In the genomic region with DNA sequence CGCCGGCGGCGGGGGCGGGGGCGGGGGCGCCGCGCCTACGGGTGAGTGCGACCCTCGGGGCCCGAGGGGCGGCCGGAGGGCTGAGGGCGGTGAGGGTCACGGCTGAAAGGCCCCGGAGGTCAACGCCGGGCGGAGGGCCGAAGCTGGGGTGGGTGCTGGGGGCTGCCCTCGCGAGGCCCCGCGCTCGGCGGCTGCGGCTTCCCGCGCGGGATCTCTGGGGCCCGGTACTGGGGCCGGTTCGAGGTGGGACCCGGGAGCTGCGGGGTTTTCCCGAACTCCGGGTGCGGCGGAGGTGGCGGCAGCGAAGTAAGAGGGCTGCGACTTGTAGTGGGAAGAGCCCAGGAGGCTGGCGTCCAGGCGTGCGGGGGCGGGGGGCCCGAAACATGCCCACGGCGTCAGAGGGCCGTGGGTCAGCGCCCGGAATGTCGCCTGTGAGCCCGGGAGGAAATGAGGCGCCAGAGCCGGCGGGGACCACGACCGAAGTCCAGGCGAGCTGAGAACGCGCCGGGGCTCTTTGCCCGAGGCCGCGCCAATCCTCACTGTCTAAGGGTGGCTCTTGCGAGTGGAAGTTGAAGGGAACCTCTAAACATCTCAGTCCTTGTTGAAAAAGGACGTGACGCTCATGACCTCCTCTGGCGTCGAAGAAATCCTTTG, we compare ENCODE assay signal across 1 cellular context.
TF ChIP-seq lines count a peak whose summit lies in the region.

No MANE protein-coding gene starts in this region.

TF ChIP-seq in HepG2, 621 proteins besides CTCF, POLR2A, EP300 and RAD21 (continued from another document and continues in another):
- TF ChIP-seq, protein P1, sequence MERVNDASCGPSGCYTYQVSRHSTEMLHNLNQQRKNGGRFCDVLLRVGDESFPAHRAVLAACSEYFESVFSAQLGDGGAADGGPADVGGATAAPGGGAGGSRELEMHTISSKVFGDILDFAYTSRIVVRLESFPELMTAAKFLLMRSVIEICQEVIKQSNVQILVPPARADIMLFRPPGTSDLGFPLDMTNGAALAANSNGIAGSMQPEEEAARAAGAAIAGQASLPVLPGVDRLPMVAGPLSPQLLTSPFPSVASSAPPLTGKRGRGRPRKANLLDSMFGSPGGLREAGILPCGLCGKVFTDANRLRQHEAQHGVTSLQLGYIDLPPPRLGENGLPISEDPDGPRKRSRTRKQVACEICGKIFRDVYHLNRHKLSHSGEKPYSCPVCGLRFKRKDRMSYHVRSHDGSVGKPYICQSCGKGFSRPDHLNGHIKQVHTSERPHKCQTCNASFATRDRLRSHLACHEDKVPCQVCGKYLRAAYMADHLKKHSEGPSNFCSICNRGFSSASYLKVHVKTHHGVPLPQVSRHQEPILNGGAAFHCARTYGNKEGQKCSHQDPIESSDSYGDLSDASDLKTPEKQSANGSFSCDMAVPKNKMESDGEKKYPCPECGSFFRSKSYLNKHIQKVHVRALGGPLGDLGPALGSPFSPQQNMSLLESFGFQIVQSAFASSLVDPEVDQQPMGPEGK (CRISPR knock-in tag; IDR thresholded peaks at IDR 0.05), result 0 out of 2 replicates have a peak, but pooled peaks have one; percentile 18
- TF ChIP-seq WIZ (CRISPR knock-in tag; IDR thresholded peaks at IDR 0.05) (no peak), ZNF567 (CRISPR knock-in tag; IDR thresholded peaks at IDR 0.05; ENCODE audit: borderline replicate concordance) (no peak), KLF13 (CRISPR knock-in tag; IDR thresholded peaks at IDR 0.05) (no peak), ZNF672 (CRISPR knock-in tag; IDR thresholded peaks at IDR 0.05) (no peak), POGZ (CRISPR knock-in tag; IDR thresholded peaks at IDR 0.05) (no peak), NONO (IDR thresholded peaks at IDR 0.05) (no peak), NONO (CRISPR knock-in tag; conservative IDR thresholded peaks at IDR 0.05) (no peak), PHF20 (CRISPR knock-in tag; IDR thresholded peaks at IDR 0.05) (0 out of 2 replicates have a peak, but pooled peaks have one; percentile 8), SNRNP70 (IDR thresholded peaks at IDR 0.05; ENCODE audit: low read depth, low read length) (no peak), JDP2 (CRISPR knock-in tag; IDR thresholded peaks at IDR 0.05; ENCODE audit: borderline replicate concordance) (no peak), HDAC2 (CRISPR knock-in tag; IDR thresholded peaks at IDR 0.05) (no peak), ZNF143 (CRISPR knock-in tag; IDR thresholded peaks at IDR 0.05) (no peak), CHD2 (IDR thresholded peaks at IDR 0.05; ENCODE audit: low read depth, low read length) (no peak), ZNF343 (CRISPR knock-in tag; IDR thresholded peaks at IDR 0.05) (no peak), NFRKB (IDR thresholded peaks at IDR 0.05) (no peak), SP5 (CRISPR knock-in tag; IDR thresholded peaks at IDR 0.05; ENCODE audit: borderline replicate concordance, low read depth) (no peak), HNRNPH1 (optimal IDR thresholded peaks at IDR 0.05; ENCODE audit: low read depth, low read length) (no peak), HNF4G (IDR thresholded peaks at IDR 0.05; ENCODE audit: borderline replicate concordance, low read depth, low read length) (0 out of 2 replicates have a peak, but pooled peaks have one; percentile 12), HNF4G (CRISPR knock-in tag; IDR thresholded peaks at IDR 0.05; ENCODE audit: borderline replicate concordance, low read depth) (no peak), FIP1L1 (IDR thresholded peaks at IDR 0.05; ENCODE audit: borderline replicate concordance, insufficient read depth, low read depth, low read length) (no peak), ZMYM2 (CRISPR knock-in tag; IDR thresholded peaks at IDR 0.05) (no peak), SUZ12 (IDR thresholded peaks at IDR 0.05; ENCODE audit: low read depth, low read length) (no peak), ZNF788 (CRISPR knock-in tag; IDR thresholded peaks at IDR 0.05; ENCODE audit: borderline replicate concordance) (no peak), ZSCAN31 (CRISPR knock-in tag; IDR thresholded peaks at IDR 0.05; ENCODE audit: low read depth) (no peak), SYNCRIP (IDR thresholded peaks at IDR 0.05; ENCODE audit: insufficient read depth, low read depth, low read length) (no peak), MXD4 (CRISPR knock-in tag; IDR thresholded peaks at IDR 0.05) (no peak), ZKSCAN8 (CRISPR knock-in tag; IDR thresholded peaks at IDR 0.05; ENCODE audit: borderline replicate concordance) (no peak), IKZF4 (CRISPR knock-in tag; IDR thresholded peaks at IDR 0.05; ENCODE audit: borderline replicate concordance, low read depth, not compliant biosample characterization) (no peak), ZSCAN22 (CRISPR knock-in tag; IDR thresholded peaks at IDR 0.05) (no peak), TARDBP (CRISPR knock-in tag; IDR thresholded peaks at IDR 0.05) (no peak), FOXA1 (IDR thresholded peaks at IDR 0.05) (no peak), FOXA1 (CRISPR knock-in tag; IDR thresholded peaks at IDR 0.05) (no peak), U2AF2 (IDR thresholded peaks at IDR 0.05; ENCODE audit: low read depth, low read length) (no peak), RORA (CRISPR knock-in tag; IDR thresholded peaks at IDR 0.05) (no peak), ZNF432 (CRISPR knock-in tag; IDR thresholded peaks at IDR 0.05; ENCODE audit: borderline replicate concordance) (no peak), ZFP36L1 (CRISPR knock-in tag; IDR thresholded peaks at IDR 0.05) (no peak), FOXK2 (IDR thresholded peaks at IDR 0.05) (no peak), ZNF709 (CRISPR knock-in tag; IDR thresholded peaks at IDR 0.05) (no peak), STAT5B (CRISPR knock-in tag; IDR thresholded peaks at IDR 0.05) (no peak), SALL1 (CRISPR knock-in tag; IDR thresholded peaks at IDR 0.05) (peak; percentile 44), ZFP62 (CRISPR knock-in tag; IDR thresholded peaks at IDR 0.05) (no peak), ETV6 (CRISPR knock-in tag; conservative IDR thresholded peaks at IDR 0.05) (no peak), ZNF20 (CRISPR knock-in tag; IDR thresholded peaks at IDR 0.05) (no peak), ARNTL (CRISPR knock-in tag; IDR thresholded peaks at IDR 0.05) (no peak), SSRP1 (CRISPR knock-in tag; IDR thresholded peaks at IDR 0.05) (no peak), ZBTB42 (CRISPR knock-in tag; IDR thresholded peaks at IDR 0.05) (no peak), ZNF775 (CRISPR knock-in tag; IDR thresholded peaks at IDR 0.05; ENCODE audit: borderline replicate concordance) (no peak), MZF1 (CRISPR knock-in tag; IDR thresholded peaks at IDR 0.05; ENCODE audit: borderline replicate concordance) (no peak), KMT2A (CRISPR knock-in tag; IDR thresholded peaks at IDR 0.05) (0 out of 2 replicates have a peak, but pooled peaks have one; percentile 28), ZSCAN29 (CRISPR knock-in tag; conservative IDR thresholded peaks at IDR 0.05) (no peak), CAMTA2 (CRISPR knock-in tag; IDR thresholded peaks at IDR 0.05; ENCODE audit: borderline replicate concordance) (no peak), ATF7-NPFF (CRISPR knock-in tag; IDR thresholded peaks at IDR 0.05; ENCODE audit: low read depth) (peak; percentile 13; the same call in 1 of the 2 replicates), HOXD1 (CRISPR knock-in tag; IDR thresholded peaks at IDR 0.05) (no peak), SP1 (IDR thresholded peaks at IDR 0.05) (no peak), SP1 (CRISPR knock-in tag; IDR thresholded peaks at IDR 0.05) (no peak)
- TF ChIP-seq, protein P2, sequence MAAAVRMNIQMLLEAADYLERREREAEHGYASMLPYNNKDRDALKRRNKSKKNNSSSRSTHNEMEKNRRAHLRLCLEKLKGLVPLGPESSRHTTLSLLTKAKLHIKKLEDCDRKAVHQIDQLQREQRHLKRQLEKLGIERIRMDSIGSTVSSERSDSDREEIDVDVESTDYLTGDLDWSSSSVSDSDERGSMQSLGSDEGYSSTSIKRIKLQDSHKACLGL (CRISPR knock-in tag; IDR thresholded peaks at IDR 0.05), result 0 out of 2 replicates have a peak, but pooled peaks have one; percentile 11
- TF ChIP-seq, protein P3, sequence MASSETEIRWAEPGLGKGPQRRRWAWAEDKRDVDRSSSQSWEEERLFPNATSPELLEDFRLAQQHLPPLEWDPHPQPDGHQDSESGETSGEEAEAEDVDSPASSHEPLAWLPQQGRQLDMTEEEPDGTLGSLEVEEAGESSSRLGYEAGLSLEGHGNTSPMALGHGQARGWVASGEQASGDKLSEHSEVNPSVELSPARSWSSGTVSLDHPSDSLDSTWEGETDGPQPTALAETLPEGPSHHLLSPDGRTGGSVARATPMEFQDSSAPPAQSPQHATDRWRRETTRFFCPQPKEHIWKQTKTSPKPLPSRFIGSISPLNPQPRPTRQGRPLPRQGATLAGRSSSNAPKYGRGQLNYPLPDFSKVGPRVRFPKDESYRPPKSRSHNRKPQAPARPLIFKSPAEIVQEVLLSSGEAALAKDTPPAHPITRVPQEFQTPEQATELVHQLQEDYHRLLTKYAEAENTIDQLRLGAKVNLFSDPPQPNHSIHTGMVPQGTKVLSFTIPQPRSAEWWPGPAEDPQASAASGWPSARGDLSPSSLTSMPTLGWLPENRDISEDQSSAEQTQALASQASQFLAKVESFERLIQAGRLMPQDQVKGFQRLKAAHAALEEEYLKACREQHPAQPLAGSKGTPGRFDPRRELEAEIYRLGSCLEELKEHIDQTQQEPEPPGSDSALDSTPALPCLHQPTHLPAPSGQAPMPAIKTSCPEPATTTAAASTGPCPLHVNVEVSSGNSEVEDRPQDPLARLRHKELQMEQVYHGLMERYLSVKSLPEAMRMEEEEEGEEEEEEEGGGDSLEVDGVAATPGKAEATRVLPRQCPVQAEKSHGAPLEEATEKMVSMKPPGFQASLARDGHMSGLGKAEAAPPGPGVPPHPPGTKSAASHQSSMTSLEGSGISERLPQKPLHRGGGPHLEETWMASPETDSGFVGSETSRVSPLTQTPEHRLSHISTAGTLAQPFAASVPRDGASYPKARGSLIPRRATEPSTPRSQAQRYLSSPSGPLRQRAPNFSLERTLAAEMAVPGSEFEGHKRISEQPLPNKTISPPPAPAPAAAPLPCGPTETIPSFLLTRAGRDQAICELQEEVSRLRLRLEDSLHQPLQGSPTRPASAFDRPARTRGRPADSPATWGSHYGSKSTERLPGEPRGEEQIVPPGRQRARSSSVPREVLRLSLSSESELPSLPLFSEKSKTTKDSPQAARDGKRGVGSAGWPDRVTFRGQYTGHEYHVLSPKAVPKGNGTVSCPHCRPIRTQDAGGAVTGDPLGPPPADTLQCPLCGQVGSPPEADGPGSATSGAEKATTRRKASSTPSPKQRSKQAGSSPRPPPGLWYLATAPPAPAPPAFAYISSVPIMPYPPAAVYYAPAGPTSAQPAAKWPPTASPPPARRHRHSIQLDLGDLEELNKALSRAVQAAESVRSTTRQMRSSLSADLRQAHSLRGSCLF (CRISPR knock-in tag; IDR thresholded peaks at IDR 0.05; ENCODE audit: borderline replicate concordance), result no peak
- TF ChIP-seq, protein P4, sequence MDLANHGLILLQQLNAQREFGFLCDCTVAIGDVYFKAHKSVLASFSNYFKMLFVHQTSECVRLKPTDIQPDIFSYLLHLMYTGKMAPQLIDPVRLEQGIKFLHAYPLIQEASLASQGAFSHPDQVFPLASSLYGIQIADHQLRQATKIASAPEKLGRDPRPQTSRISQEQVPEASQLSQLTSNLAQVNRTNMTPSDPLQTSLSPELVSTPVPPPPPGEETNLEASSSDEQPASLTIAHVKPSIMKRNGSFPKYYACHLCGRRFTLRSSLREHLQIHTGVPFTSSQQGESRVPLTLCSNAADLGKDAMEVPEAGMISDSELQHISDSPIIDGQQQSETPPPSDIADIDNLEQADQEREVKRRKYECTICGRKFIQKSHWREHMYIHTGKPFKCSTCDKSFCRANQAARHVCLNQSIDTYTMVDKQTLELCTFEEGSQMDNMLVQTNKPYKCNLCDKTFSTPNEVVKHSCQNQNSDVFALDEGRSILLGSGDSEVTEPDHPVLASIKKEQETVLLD (CRISPR knock-in tag; IDR thresholded peaks at IDR 0.05; ENCODE audit: low read depth), result no peak
- TF ChIP-seq, protein P5, sequence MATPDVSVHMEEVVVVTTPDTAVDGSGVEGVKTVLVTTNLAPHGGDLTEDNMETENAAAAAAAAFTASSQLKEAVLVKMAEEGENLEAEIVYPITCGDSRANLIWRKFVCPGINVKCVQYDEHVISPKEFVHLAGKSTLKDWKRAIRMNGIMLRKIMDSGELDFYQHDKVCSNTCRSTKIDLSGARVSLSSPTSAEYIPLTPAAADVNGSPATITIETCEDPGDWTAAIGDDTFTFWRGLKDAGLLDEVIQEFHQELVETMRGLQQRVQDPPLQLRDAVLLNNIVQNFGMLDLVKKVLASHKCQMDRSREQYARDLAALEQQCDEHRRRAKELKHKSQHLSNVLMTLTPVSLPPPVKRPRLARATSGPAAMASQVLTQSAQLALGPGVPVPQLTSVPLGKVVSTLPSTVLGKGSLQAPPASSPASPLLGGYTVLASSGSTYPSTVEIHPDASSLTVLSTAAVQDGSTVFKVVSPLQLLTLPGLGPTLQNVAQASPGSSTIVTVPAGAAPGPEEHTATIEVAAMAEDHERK (CRISPR knock-in tag; IDR thresholded peaks at IDR 0.05; ENCODE audit: low read depth), result no peak
- TF ChIP-seq, protein P6, sequence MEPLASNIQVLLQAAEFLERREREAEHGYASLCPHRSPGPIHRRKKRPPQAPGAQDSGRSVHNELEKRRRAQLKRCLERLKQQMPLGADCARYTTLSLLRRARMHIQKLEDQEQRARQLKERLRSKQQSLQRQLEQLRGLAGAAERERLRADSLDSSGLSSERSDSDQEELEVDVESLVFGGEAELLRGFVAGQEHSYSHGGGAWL (CRISPR knock-in tag; IDR thresholded peaks at IDR 0.05), result peak; percentile 1; the same call in 1 of the 2 replicates
- TF ChIP-seq, protein P7, sequence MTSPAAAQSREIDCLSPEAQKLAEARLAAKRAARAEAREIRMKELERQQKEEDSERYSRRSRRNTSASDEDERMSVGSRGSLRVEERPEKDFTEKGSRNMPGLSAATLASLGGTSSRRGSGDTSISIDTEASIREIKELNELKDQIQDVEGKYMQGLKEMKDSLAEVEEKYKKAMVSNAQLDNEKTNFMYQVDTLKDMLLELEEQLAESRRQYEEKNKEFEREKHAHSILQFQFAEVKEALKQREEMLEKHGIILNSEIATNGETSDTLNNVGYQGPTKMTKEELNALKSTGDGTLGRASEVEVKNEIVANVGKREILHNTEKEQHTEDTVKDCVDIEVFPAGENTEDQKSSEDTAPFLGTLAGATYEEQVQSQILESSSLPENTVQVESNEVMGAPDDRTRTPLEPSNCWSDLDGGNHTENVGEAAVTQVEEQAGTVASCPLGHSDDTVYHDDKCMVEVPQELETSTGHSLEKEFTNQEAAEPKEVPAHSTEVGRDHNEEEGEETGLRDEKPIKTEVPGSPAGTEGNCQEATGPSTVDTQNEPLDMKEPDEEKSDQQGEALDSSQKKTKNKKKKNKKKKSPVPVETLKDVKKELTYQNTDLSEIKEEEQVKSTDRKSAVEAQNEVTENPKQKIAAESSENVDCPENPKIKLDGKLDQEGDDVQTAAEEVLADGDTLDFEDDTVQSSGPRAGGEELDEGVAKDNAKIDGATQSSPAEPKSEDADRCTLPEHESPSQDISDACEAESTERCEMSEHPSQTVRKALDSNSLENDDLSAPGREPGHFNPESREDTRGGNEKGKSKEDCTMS (CRISPR knock-in tag; conservative IDR thresholded peaks at IDR 0.05), result no peak
